ENCODE assay signal across 1 cellular context in genomic region chr9:104747565-104748358, GRCh38.
A peak's percentile ranks its signal among the peaks of the same experiment; 100 is the strongest.
TF ChIP-seq lines count a peak whose summit lies in the region.

Gene NIPSNAP3A, plus strand, starts transcription at chr9:104747683. Its CDS starts 110 bp downstream, at chr9:104747793.

TF ChIP-seq in HepG2, 621 proteins besides CTCF, POLR2A, EP300 and RAD21 (continued from another document and continues in another):
- TF ChIP-seq, protein P1, sequence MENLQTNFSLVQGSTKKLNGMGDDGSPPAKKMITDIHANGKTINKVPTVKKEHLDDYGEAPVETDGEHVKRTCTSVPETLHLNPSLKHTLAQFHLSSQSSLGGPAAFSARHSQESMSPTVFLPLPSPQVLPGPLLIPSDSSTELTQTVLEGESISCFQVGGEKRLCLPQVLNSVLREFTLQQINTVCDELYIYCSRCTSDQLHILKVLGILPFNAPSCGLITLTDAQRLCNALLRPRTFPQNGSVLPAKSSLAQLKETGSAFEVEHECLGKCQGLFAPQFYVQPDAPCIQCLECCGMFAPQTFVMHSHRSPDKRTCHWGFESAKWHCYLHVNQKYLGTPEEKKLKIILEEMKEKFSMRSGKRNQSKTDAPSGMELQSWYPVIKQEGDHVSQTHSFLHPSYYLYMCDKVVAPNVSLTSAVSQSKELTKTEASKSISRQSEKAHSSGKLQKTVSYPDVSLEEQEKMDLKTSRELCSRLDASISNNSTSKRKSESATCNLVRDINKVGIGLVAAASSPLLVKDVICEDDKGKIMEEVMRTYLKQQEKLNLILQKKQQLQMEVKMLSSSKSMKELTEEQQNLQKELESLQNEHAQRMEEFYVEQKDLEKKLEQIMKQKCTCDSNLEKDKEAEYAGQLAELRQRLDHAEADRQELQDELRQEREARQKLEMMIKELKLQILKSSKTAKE (CRISPR knock-in tag; IDR thresholded peaks at IDR 0.05; ENCODE audit: borderline replicate concordance) = no peak
- TF ChIP-seq FOXO1 (CRISPR knock-in tag; IDR thresholded peaks at IDR 0.05) (no peak), ZNF883 (CRISPR knock-in tag; IDR thresholded peaks at IDR 0.05; ENCODE audit: not compliant biosample characterization) (peak; percentile 17), REXO4 (CRISPR knock-in tag; IDR thresholded peaks at IDR 0.05; ENCODE audit: borderline replicate concordance) (no peak), WIZ (CRISPR knock-in tag; IDR thresholded peaks at IDR 0.05) (no peak), HMG20A (CRISPR knock-in tag; IDR thresholded peaks at IDR 0.05; ENCODE audit: borderline replicate concordance) (no peak), KDM6A (CRISPR knock-in tag; IDR thresholded peaks at IDR 0.05; ENCODE audit: low read depth) (no peak), ZSCAN5A (CRISPR knock-in tag; IDR thresholded peaks at IDR 0.05; ENCODE audit: borderline replicate concordance) (no peak), TARDBP (CRISPR knock-in tag; IDR thresholded peaks at IDR 0.05) (0 out of 2 replicates have a peak, but pooled peaks have one; percentile 3), CBX2 (IDR thresholded peaks at IDR 0.05; ENCODE audit: low read depth, low read length) (no peak), CBX2 (CRISPR knock-in tag; IDR thresholded peaks at IDR 0.05; ENCODE audit: low read depth) (no peak), THAP8 (CRISPR knock-in tag; IDR thresholded peaks at IDR 0.05; ENCODE audit: borderline replicate concordance) (peak; percentile 21; the same call in 1 of the 2 replicates), TOE1 (CRISPR knock-in tag; IDR thresholded peaks at IDR 0.05) (no peak), FIP1L1 (IDR thresholded peaks at IDR 0.05; ENCODE audit: borderline replicate concordance, insufficient read depth, low read depth, low read length) (no peak), ZNF570 (CRISPR knock-in tag; IDR thresholded peaks at IDR 0.05; ENCODE audit: borderline replicate concordance) (no peak; the same call in 1 of the 2 replicates), ARNT2 (CRISPR knock-in tag; IDR thresholded peaks at IDR 0.05; ENCODE audit: low read depth) (no peak; the same call in 1 of the 2 replicates), ZMYM4 (CRISPR knock-in tag; IDR thresholded peaks at IDR 0.05) (0 out of 2 replicates have a peak, but pooled peaks have one; percentile 37), BRCA1 (CRISPR knock-in tag; IDR thresholded peaks at IDR 0.05) (no peak), ZNF138 (CRISPR knock-in tag; IDR thresholded peaks at IDR 0.05; ENCODE audit: low read depth) (no peak), MEIS2 (CRISPR knock-in tag; IDR thresholded peaks at IDR 0.05) (peak; percentile 39; the same call in 1 of the 2 replicates), RFXAP (CRISPR knock-in tag; IDR thresholded peaks at IDR 0.05; ENCODE audit: borderline replicate concordance) (no peak), FOXO4 (CRISPR knock-in tag; conservative IDR thresholded peaks at IDR 0.05) (no peak), MIER2 (CRISPR knock-in tag; IDR thresholded peaks at IDR 0.05) (0 out of 2 replicates have a peak, but pooled peaks have one; percentile 8), HNRNPK (IDR thresholded peaks at IDR 0.05; ENCODE audit: low read depth, low read length, poor library complexity, severe bottlenecking) (no peak), ZNF740 (CRISPR knock-in tag; IDR thresholded peaks at IDR 0.05) (no peak), ZIK1 (CRISPR knock-in tag; IDR thresholded peaks at IDR 0.05; ENCODE audit: borderline replicate concordance, low read depth) (no peak), ZNF614 (CRISPR knock-in tag; IDR thresholded peaks at IDR 0.05; ENCODE audit: borderline replicate concordance) (no peak), ATF6 (CRISPR knock-in tag; conservative IDR thresholded peaks at IDR 0.05) (no peak), ZNF746 (CRISPR knock-in tag; IDR thresholded peaks at IDR 0.05) (no peak), ZNF629 (CRISPR knock-in tag; conservative IDR thresholded peaks at IDR 0.05) (0 out of 2 replicates have a peak, but pooled peaks have one; percentile 26), ARNT (IDR thresholded peaks at IDR 0.05) (no peak), MEIS1 (CRISPR knock-in tag; IDR thresholded peaks at IDR 0.05; ENCODE audit: borderline replicate concordance) (no peak), ISX (CRISPR knock-in tag; conservative IDR thresholded peaks at IDR 0.05) (0 out of 2 replicates have a peak, but pooled peaks have one; percentile 34), KMT2A (CRISPR knock-in tag; IDR thresholded peaks at IDR 0.05) (no peak; the same call in 1 of the 2 replicates), ZSCAN25 (CRISPR knock-in tag; IDR thresholded peaks at IDR 0.05) (no peak; the same call in none of the 2 replicates), ZNF678 (CRISPR knock-in tag; IDR thresholded peaks at IDR 0.05) (no peak), FLYWCH1 (CRISPR knock-in tag; IDR thresholded peaks at IDR 0.05) (no peak), ZNF143 (CRISPR knock-in tag; IDR thresholded peaks at IDR 0.05) (no peak), CC2D1A (CRISPR knock-in tag; IDR thresholded peaks at IDR 0.05) (no peak), SRF (IDR thresholded peaks at IDR 0.05; ENCODE audit: low read depth, low read length) (no peak), PTBP1 (IDR thresholded peaks at IDR 0.05; ENCODE audit: low read depth, low read length, poor library complexity, severe bottlenecking) (no peak), REL (CRISPR knock-in tag; conservative IDR thresholded peaks at IDR 0.05) (no peak), KMT2B (CRISPR knock-in tag; IDR thresholded peaks at IDR 0.05) (peak; percentile 67), ATF1 (CRISPR knock-in tag; IDR thresholded peaks at IDR 0.05) (no peak)
- TF ChIP-seq, protein P2, sequence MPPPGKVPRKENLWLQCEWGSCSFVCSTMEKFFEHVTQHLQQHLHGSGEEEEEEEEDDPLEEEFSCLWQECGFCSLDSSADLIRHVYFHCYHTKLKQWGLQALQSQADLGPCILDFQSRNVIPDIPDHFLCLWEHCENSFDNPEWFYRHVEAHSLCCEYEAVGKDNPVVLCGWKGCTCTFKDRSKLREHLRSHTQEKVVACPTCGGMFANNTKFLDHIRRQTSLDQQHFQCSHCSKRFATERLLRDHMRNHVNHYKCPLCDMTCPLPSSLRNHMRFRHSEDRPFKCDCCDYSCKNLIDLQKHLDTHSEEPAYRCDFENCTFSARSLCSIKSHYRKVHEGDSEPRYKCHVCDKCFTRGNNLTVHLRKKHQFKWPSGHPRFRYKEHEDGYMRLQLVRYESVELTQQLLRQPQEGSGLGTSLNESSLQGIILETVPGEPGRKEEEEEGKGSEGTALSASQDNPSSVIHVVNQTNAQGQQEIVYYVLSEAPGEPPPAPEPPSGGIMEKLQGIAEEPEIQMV (CRISPR knock-in tag; IDR thresholded peaks at IDR 0.05; ENCODE audit: low read depth) = peak; percentile 22; the same call in 1 of the 2 replicates
- TF ChIP-seq, protein P3, sequence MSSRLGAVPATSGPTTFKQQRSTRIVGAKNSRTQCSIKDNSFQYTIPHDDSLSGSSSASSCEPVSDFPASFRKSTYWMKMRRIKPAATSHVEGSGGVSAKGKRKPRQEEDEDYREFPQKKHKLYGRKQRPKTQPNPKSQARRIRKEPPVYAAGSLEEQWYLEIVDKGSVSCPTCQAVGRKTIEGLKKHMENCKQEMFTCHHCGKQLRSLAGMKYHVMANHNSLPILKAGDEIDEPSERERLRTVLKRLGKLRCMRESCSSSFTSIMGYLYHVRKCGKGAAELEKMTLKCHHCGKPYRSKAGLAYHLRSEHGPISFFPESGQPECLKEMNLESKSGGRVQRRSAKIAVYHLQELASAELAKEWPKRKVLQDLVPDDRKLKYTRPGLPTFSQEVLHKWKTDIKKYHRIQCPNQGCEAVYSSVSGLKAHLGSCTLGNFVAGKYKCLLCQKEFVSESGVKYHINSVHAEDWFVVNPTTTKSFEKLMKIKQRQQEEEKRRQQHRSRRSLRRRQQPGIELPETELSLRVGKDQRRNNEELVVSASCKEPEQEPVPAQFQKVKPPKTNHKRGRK (CRISPR knock-in tag; IDR thresholded peaks at IDR 0.05) = no peak
- TF ChIP-seq, protein P4, sequence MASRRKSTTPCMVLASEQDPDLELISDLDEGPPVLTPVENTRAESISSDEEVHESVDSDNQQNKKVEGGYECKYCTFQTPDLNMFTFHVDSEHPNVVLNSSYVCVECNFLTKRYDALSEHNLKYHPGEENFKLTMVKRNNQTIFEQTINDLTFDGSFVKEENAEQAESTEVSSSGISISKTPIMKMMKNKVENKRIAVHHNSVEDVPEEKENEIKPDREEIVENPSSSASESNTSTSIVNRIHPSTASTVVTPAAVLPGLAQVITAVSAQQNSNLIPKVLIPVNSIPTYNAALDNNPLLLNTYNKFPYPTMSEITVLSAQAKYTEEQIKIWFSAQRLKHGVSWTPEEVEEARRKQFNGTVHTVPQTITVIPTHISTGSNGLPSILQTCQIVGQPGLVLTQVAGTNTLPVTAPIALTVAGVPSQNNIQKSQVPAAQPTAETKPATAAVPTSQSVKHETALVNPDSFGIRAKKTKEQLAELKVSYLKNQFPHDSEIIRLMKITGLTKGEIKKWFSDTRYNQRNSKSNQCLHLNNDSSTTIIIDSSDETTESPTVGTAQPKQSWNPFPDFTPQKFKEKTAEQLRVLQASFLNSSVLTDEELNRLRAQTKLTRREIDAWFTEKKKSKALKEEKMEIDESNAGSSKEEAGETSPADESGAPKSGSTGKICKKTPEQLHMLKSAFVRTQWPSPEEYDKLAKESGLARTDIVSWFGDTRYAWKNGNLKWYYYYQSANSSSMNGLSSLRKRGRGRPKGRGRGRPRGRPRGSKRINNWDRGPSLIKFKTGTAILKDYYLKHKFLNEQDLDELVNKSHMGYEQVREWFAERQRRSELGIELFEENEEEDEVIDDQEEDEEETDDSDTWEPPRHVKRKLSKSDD (CRISPR knock-in tag; IDR thresholded peaks at IDR 0.05; ENCODE audit: low read depth) = no peak
- TF ChIP-seq, protein P5, sequence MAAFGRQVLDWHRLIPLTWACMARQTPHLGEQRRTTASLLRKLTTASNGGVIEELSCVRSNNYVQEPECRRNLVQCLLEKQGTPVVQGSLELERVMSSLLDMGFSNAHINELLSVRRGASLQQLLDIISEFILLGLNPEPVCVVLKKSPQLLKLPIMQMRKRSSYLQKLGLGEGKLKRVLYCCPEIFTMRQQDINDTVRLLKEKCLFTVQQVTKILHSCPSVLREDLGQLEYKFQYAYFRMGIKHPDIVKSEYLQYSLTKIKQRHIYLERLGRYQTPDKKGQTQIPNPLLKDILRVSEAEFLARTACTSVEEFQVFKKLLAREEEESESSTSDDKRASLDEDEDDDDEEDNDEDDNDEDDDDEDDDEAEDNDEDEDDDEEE (CRISPR knock-in tag; IDR thresholded peaks at IDR 0.05) = peak; percentile 82; the same call in 1 of the 2 replicates
- TF ChIP-seq, protein P6, sequence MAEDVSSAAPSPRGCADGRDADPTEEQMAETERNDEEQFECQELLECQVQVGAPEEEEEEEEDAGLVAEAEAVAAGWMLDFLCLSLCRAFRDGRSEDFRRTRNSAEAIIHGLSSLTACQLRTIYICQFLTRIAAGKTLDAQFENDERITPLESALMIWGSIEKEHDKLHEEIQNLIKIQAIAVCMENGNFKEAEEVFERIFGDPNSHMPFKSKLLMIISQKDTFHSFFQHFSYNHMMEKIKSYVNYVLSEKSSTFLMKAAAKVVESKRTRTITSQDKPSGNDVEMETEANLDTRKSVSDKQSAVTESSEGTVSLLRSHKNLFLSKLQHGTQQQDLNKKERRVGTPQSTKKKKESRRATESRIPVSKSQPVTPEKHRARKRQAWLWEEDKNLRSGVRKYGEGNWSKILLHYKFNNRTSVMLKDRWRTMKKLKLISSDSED (CRISPR knock-in tag; IDR thresholded peaks at IDR 0.05) = no peak
